ENCODE assay signal across 1 cellular context in genomic region chr14:66140213-66140918, GRCh38.
TF ChIP-seq lines count a peak whose summit lies in the region.

No MANE protein-coding gene starts in this region.

TF ChIP-seq in GM23338, 12 proteins besides CTCF, POLR2A, EP300 and RAD21 (continued from another document):
- TF ChIP-seq ZNF462 (CRISPR knock-in tag; IDR thresholded peaks at IDR 0.05) (no peak), STAT1 (IDR thresholded peaks at IDR 0.05; ENCODE audit: unreplicated experiment) (no peak)
